ENCODE assay signal across 15 cellular contexts in genomic region chr5:170353011-170353890, GRCh38. TPM values are rescaled to one million over a fixed set of nuclear protein-coding genes. Genes with fewer than 3 reads are reported as not detected.
DNase-seq lines count a peak whose midpoint lies in the region; ATAC-seq and TF ChIP-seq lines count a peak whose summit lies in the region.
"Had no signal": no experiment of that assay in that cellular context is flagged by ENCODE, and none has a peak within 500 bp of the region (broad histone marks: within the 10 kb centered on the region; RNA-seq: fewer than 3 reads in every experiment).

No MANE protein-coding gene starts in this region.

- DNase-seq in Right ventricle myocardium superior (peak; percentile 48), right atrium auricular region (ENCODE audit: low spot score) (no peak), dorsolateral prefrontal cortex (no peak), OCI-M2 (lab: John Stamatoyannopoulos, UW; ENCODE audit: unreplicated experiment) (no peak), medulla oblongata (ENCODE audit: extremely low spot score) (no peak), GM20000 (ENCODE audit: low spot score) (no peak)
- DNase-seq: activated B cell treated with CpG ODN at 0.5 μM for 24 hours; activated T-cell treated with anti-CD3 and anti-CD28 coated beads, Interleukin-2, amount 50 U/mL, for 1 hour; erythroblast; naive thymus-derived CD8-positive, alpha-beta T cell; Peyer's patch; small intestine had no signal

- H3K36me3 ChIP-seq in right atrium auricular region: no peaks in the 10 kb centered on the region
- H3K36me3 ChIP-seq in muscle layer of duodenum (ENCODE audit: control insufficient read depth in 1 of 2, insufficient read depth in 2 of 2, low read length in 2 of 2): no peaks in the 10 kb centered on the region
- H3K36me3 ChIP-seq: Peyer's patch had no signal

- H3K4me1 ChIP-seq in right atrium auricular region (peaks cover 0 to 29% of the 10 kb centered on the region in 2 donors), muscle layer of duodenum (ENCODE audit: control insufficient read depth in 1 of 2, insufficient read depth in 2 of 2, low read length in 2 of 2) (peaks cover 0 to 52% of the 10 kb centered on the region in 2 donors)
- H3K4me1 ChIP-seq: Peyer's patch had no signal

- TF ChIP-seq CTCF in right atrium auricular region (IDR thresholded peaks at IDR 0.05): no peak
- no peak for TF ChIP-seq CTCF in dorsolateral prefrontal cortex (IDR thresholded peaks at IDR 0.05 in 54 of 56, conservative IDR thresholded peaks at IDR 0.05 in 2 of 56; ENCODE audit: low read depth in 1 of 56, partially characterized antibody in 56 of 56)
- no peak for TF ChIP-seq CTCF in GM20000 (IDR thresholded peaks at IDR 0.05; ENCODE audit: extremely low read depth, missing control alignments)

- H3K27ac ChIP-seq in right atrium auricular region (no peak overlapping the region), dorsolateral prefrontal cortex (peak overlapping the region in 1 of 59 donors; percentile 2), muscle layer of duodenum (ENCODE audit: low read length) (no peak overlapping the region)
- H3K27ac ChIP-seq: KMS-11 had no signal

- H3K4me3 ChIP-seq in right atrium auricular region (peak overlapping the region in 1 of 2 donors; percentile 13), dorsolateral prefrontal cortex (peak overlapping the region in 39 of 59 donors; percentile 2 to 50 (median 25)), muscle layer of duodenum (ENCODE audit: low read depth in 1 of 2, low read length in 2 of 2) (peak overlapping the region; percentile 35 to 45)
- H3K4me3 ChIP-seq: Peyer's patch had no signal

- intact Hi-C loops in Right ventricle myocardium superior (cut with DNase I) (no loop called here), dorsolateral prefrontal cortex (cut with DNase I) (no loop called here)

- H3K27me3 ChIP-seq in right atrium auricular region (no peaks in the 10 kb centered on the region), dorsolateral prefrontal cortex (peaks cover 0 to 41% (median 9%) of the 10 kb centered on the region in 45 donors), muscle layer of duodenum (ENCODE audit: low read depth, low read length) (no peaks in the 10 kb centered on the region)
- H3K27me3 ChIP-seq: Peyer's patch had no signal

- ATAC-seq in Right ventricle myocardium superior (ENCODE audit: poor library complexity) (peak; percentile 70), esophagus mucosa (no peak)
- ATAC-seq: naive thymus-derived CD8-positive, alpha-beta T cell had no signal

- H3K9me3 ChIP-seq in right atrium auricular region (no peaks in the 10 kb centered on the region), muscle layer of duodenum (ENCODE audit: control insufficient read depth in 1 of 2, low read length in 2 of 2) (no peaks in the 10 kb centered on the region)
- H3K9me3 ChIP-seq: Peyer's patch had no signal

RNA-seq across cellular contexts. Expression of gene KCNMB1, which starts 35.9 kb away (rescaled TPM):
- total RNA-seq in Right ventricle myocardium superior (0.65 TPM), right atrium auricular region (under 1 TPM; 0.74 to 0.83 TPM), dorsolateral prefrontal cortex (1 to 10 TPM in 34 of 120 experiments, under 1 TPM in 85, not detected in 1; 0.13 to 5.6 (median 0.72) TPM), esophagus mucosa (0.64 TPM)
- total RNA-seq: activated B cell treated with CpG ODN at 0.5 μM for 24 hours; naive thymus-derived CD8-positive, alpha-beta T cell had no signal

RNA-seq across cellular contexts. Expression of gene LCP2, which starts 55.7 kb away (rescaled TPM):
- total RNA-seq in Right ventricle myocardium superior (6.7 TPM), right atrium auricular region (1 to 10 TPM; 3.9 to 6.5 TPM), dorsolateral prefrontal cortex (10 to 100 TPM in 113 of 120 experiments, 1 to 10 TPM in 7; 7.5 to 44.4 (median 17.5) TPM), esophagus mucosa (3.0 TPM)
